8 cellular contexts compared by ENCODE assay signal in genomic region chr2:46876741-46877384, GRCh38. TPM values are rescaled to one million over a fixed set of nuclear protein-coding genes. Genes with fewer than 3 reads are reported as not detected.
DNase-seq lines count a peak whose midpoint lies in the region; ATAC-seq and TF ChIP-seq lines count a peak whose summit lies in the region.

No MANE protein-coding gene starts in this region.

- no peak overlapping the region for H3K27ac ChIP-seq in CD8-positive, alpha-beta T cell (ENCODE audit: low read depth, low read length)
- H3K27ac ChIP-seq in epithelial cell of prostate: no peak overlapping the region

- H3K27me3 Mint-ChIP-seq in CD8-positive, alpha-beta T cell (ENCODE audit: low read depth): peaks cover 3% of the 10 kb centered on the region
- peaks cover 0 to 11% (median 3%) of the 10 kb centered on the region in 5 donors for H3K27me3 Mint-ChIP-seq in naive thymus-derived CD8-positive, alpha-beta T cell
- no peaks in the 10 kb centered on the region for H3K27me3 Mint-ChIP-seq in mesothelial cell of epicardium (ENCODE audit: low read depth)

- no peaks in the 10 kb centered on the region for H3K27me3 ChIP-seq in CD8-positive, alpha-beta T cell (ENCODE audit: insufficient read depth, low read length)

- CTCF ChIA-PET in CD8-positive, alpha-beta T cell (lab: Charles Lee): interaction anchor here (0.6 to 1.4 kb wide), 4 partner anchors 8 to 1033 kb away, joined by 3 read pairs; no protein-coding TSS in a partner anchor

- no peaks in the 10 kb centered on the region for H3K9me3 ChIP-seq in CD8-positive, alpha-beta T cell (ENCODE audit: low read length)

- intact Hi-C loops in CD8-positive, alpha-beta T cell (cut with DNase I, micrococcal nuclease): no loop called here

- POLR2A ChIA-PET in CD8-positive, alpha-beta T cell (lab: Charles Lee): no interaction called here
- POLR2A ChIA-PET in naive thymus-derived CD8-positive, alpha-beta T cell (lab: Charles Lee): no interaction called here

- no peak for TF ChIP-seq CTCF in CD8-positive, alpha-beta T cell (IDR thresholded peaks at IDR 0.05)
- TF ChIP-seq CTCF in mesothelial cell of epicardium (IDR thresholded peaks at IDR 0.05; ENCODE audit: unreplicated experiment): no peak

- H3K36me3 ChIP-seq in CD8-positive, alpha-beta T cell (ENCODE audit: insufficient read depth, low read length): no peaks in the 10 kb centered on the region

- H3K9me3 Mint-ChIP-seq in CD8-positive, alpha-beta T cell: no peaks in the 10 kb centered on the region
- no peaks in the 10 kb centered on the region for H3K9me3 Mint-ChIP-seq in naive thymus-derived CD8-positive, alpha-beta T cell
- no peaks in the 10 kb centered on the region for H3K9me3 Mint-ChIP-seq in mesothelial cell of epicardium

- H3K36me3 Mint-ChIP-seq in CD8-positive, alpha-beta T cell: no peaks in the 10 kb centered on the region
- H3K36me3 Mint-ChIP-seq in naive thymus-derived CD8-positive, alpha-beta T cell: no peaks in the 10 kb centered on the region
- H3K36me3 Mint-ChIP-seq in mesothelial cell of epicardium: no peaks in the 10 kb centered on the region

- peak; percentile 56 for ATAC-seq in CD8-positive, alpha-beta T cell
- ATAC-seq in naive thymus-derived CD8-positive, alpha-beta T cell: peak; percentile 47 to 78
- ATAC-seq in HG02678 (IDR thresholded peaks at IDR 0.05; ENCODE audit: unreplicated experiment): no peak

- DNase-seq in CD8-positive, alpha-beta T cell: no peak
- DNase-seq in HT-29 (ENCODE audit: low spot score) (peak; percentile 87), RKO (ENCODE audit: low spot score) (peak; percentile 73), epithelial cell of prostate (ENCODE audit: low read depth, low spot score) (peak; percentile 34), ecto neural progenitor cell (ENCODE audit: low spot score) (no peak), mesothelial cell of epicardium (ENCODE audit: low spot score in 2 of 2, unreplicated experiment in 2 of 2) (no peak)
- peak in 3 of 10 donors; percentile 3 to 22 (median 9) for DNase-seq in naive thymus-derived CD8-positive, alpha-beta T cell

- no peak overlapping the region for H3K4me3 Mint-ChIP-seq in CD8-positive, alpha-beta T cell
- H3K4me3 Mint-ChIP-seq in naive thymus-derived CD8-positive, alpha-beta T cell: no peak overlapping the region
- H3K4me3 Mint-ChIP-seq in mesothelial cell of epicardium: no peak overlapping the region

- no peaks in the 10 kb centered on the region for H3K4me1 Mint-ChIP-seq in CD8-positive, alpha-beta T cell (ENCODE audit: low read depth)
- H3K4me1 Mint-ChIP-seq in naive thymus-derived CD8-positive, alpha-beta T cell: no peaks in the 10 kb centered on the region
- H3K4me1 Mint-ChIP-seq in mesothelial cell of epicardium: peaks cover 29% of the 10 kb centered on the region

- H3K4me1 ChIP-seq in CD8-positive, alpha-beta T cell (ENCODE audit: insufficient read depth, low read length): no peaks in the 10 kb centered on the region

- H3K4me3 ChIP-seq in CD8-positive, alpha-beta T cell (ENCODE audit: low read depth, low read length): no peak overlapping the region

- no peak overlapping the region for H3K27ac Mint-ChIP-seq in CD8-positive, alpha-beta T cell
- no peak overlapping the region for H3K27ac Mint-ChIP-seq in naive thymus-derived CD8-positive, alpha-beta T cell
- H3K27ac Mint-ChIP-seq in mesothelial cell of epicardium: no peak overlapping the region

RNA-seq across cellular contexts. Expression of gene MCFD2, which starts 38.7 kb away (rescaled TPM):
- 10 to 100 TPM; 35.5 to 40.3 TPM for total RNA-seq in CD8-positive, alpha-beta T cell
- total RNA-seq in HT-29 (2014; rRNA removed; shearing (Covaris generic)): 92.6 and 110 TPM in 2 replicates
- 10 to 100 TPM; 37.5 to 42.4 TPM for total RNA-seq in naive thymus-derived CD8-positive, alpha-beta T cell
- 10 to 100 TPM; 23.5 to 29.1 (median 26.2) TPM for polyA plus RNA-seq in naive thymus-derived CD8-positive, alpha-beta T cell
- 78.0 to 82.0 TPM (median 81.9 TPM) in 3 replicates for total RNA-seq in mesothelial cell of epicardium

Comparison
In these comparisons a context has a peak if more than half of its experiments do, and no peak if none do; other contexts are left out.
1. DNase-seq: peak in HT-29 (single experiment), RKO (single experiment) and epithelial cell of prostate (single experiment); none in CD8-positive, alpha-beta T cell (0 of 7), ecto neural progenitor cell (single experiment) and mesothelial cell of epicardium (0 of 2).